Comparison of ENCODE assay signal across 9 cellular contexts in the genomic region with DNA sequence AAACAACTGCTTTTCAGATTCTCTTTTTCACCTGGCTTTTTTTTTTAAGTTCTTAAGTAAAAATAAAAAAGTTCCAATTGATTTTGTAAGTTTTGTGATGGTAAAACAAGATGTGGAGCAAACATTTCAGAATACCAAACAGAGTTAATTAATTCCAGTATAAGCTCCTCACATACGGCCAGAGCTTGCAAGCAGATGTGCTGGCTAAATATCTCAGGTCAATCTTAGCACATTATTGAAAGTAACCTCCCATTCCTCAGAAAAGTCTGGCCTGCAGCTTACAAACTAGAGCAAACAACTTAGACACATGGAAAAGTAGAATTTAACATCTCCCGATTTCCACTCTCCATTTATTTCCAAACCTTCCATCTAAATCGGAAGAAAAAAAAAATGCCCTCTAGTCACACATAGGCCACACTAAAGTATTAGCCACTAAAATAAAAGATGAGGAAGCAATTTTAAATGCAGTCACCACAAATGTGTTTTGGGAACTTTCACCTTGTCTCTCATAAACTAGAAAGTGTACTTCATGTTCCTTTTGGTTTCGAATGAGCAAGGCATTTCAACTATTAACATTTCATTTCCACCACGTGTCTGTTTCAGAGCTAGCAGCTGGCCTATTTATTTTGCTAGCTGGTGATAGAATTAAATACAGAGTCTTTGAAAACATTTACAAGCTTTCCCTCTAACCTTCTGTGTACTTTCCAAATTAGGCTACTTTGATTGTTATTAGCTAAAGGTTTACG.
DNase-seq lines count a peak whose midpoint lies in the region; ATAC-seq and TF ChIP-seq lines count a peak whose summit lies in the region.
"Had no signal": no experiment of that assay in that cellular context is flagged by ENCODE, and none has a peak within 500 bp of the region (broad histone marks: within the 10 kb centered on the region; RNA-seq: fewer than 3 reads in every experiment).

No MANE protein-coding gene starts in this region.

- H4K20me1 ChIP-seq in OCI-LY3 (ENCODE audit: insufficient read depth, low read length), result peaks cover 3% of the 10 kb centered on the region; the same call in 1 of the 2 replicates

- H3K36me3 Mint-ChIP-seq in activated naive CD4-positive, alpha-beta T cell treated with anti-CD3 and anti-CD28 coated beads for 36 hours (ENCODE audit: low read depth), result peaks cover 9% of the 10 kb centered on the region

- no peaks in the 10 kb centered on the region for H3K27me3 Mint-ChIP-seq in activated naive CD4-positive, alpha-beta T cell treated with anti-CD3 and anti-CD28 coated beads for 36 hours (ENCODE audit: low read depth)

- no peak overlapping the region for H3K4me3 Mint-ChIP-seq in activated naive CD4-positive, alpha-beta T cell treated with anti-CD3 and anti-CD28 coated beads for 36 hours

- DNase-seq in DMS 273 treated with DMSO at 0.1 percent for 48 hours (lab: John Stamatoyannopoulos, UW) (peak; percentile 27), posterior vena cava (ENCODE audit: low spot score) (no peak), DMS153 treated with DMSO at 0.1 percent for 48 hours (lab: John Stamatoyannopoulos, UW; ENCODE audit: unreplicated experiment) (no peak), EL (no peak)
- no peak for DNase-seq in activated naive CD4-positive, alpha-beta T cell treated with anti-CD3 and anti-CD28 coated beads for 36 hours
- DNase-seq: COR-L47 had no signal

- TF ChIP-seq CTCF in OCI-LY3 (IDR thresholded peaks at IDR 0.05; ENCODE audit: low read depth, low read length), result no peak

- H3K36me3 ChIP-seq in OCI-LY3 (replicated peaks; ENCODE audit: low read depth, low read length) (no peaks in the 10 kb centered on the region), muscle layer of colon (ENCODE audit: insufficient read depth, low read length) (no peaks in the 10 kb centered on the region)

- H3K27ac ChIP-seq in OCI-LY3 (ENCODE audit: low read length), result peak overlapping the region; percentile 73
- H3K27ac ChIP-seq in muscle layer of colon (ENCODE audit: low read depth, low read length), result peak overlapping the region; percentile 30

- peak overlapping the region; percentile 56 for H3K4me3 ChIP-seq in OCI-LY3 (ENCODE audit: low read length)
- no peak overlapping the region for H3K4me3 ChIP-seq in muscle layer of colon (ENCODE audit: low read depth in 1 of 2, low read length in 2 of 2)

- peak overlapping the region; percentile 83 for H3K4me2 ChIP-seq in OCI-LY3 (ENCODE audit: low read length)

- H3K27me3 ChIP-seq in OCI-LY3 (ENCODE audit: low read depth, low read length) (peaks cover 15% of the 10 kb centered on the region), muscle layer of colon (ENCODE audit: control insufficient read depth in 1 of 2, insufficient read depth in 2 of 2, low read length in 2 of 2) (no peaks in the 10 kb centered on the region)

- H3K9me3 Mint-ChIP-seq in activated naive CD4-positive, alpha-beta T cell treated with anti-CD3 and anti-CD28 coated beads for 36 hours, result no peaks in the 10 kb centered on the region

- H3K4me1 ChIP-seq in OCI-LY3 (ENCODE audit: low read length) (peaks cover 37% of the 10 kb centered on the region), muscle layer of colon (ENCODE audit: insufficient read depth, low read length) (peaks cover 17% of the 10 kb centered on the region)

- no peaks in the 10 kb centered on the region for H3K9me3 ChIP-seq in OCI-LY3 (ENCODE audit: insufficient read depth, low read length)
- no peaks in the 10 kb centered on the region for H3K9me3 ChIP-seq in muscle layer of colon (ENCODE audit: low read length)

- peak overlapping the region; percentile 18; the same call in 1 of the 2 replicates for H3K9ac ChIP-seq in OCI-LY3 (ENCODE audit: low read length)
- no peak overlapping the region for H3K9ac ChIP-seq in muscle layer of colon (ENCODE audit: low read length)

- intact Hi-C loops in posterior vena cava (cut with DNase I), result no loop called here
- intact Hi-C loops in activated naive CD4-positive, alpha-beta T cell treated with anti-CD3 and anti-CD28 coated beads for 36 hours (cut with micrococcal nuclease), result no loop called here

- H2AFZ ChIP-seq in OCI-LY3 (ENCODE audit: low read depth, low read length), result no peak overlapping the region

- H3K4me1 Mint-ChIP-seq in activated naive CD4-positive, alpha-beta T cell treated with anti-CD3 and anti-CD28 coated beads for 36 hours (ENCODE audit: low read depth), result peaks cover 10% of the 10 kb centered on the region

- ATAC-seq in GM21526 (IDR thresholded peaks at IDR 0.05; ENCODE audit: low FRiP score, unreplicated experiment), result peak; percentile 75

- no peak overlapping the region for H3K27ac Mint-ChIP-seq in activated naive CD4-positive, alpha-beta T cell treated with anti-CD3 and anti-CD28 coated beads for 36 hours

- no peaks in the 10 kb centered on the region for H3K79me2 ChIP-seq in OCI-LY3 (ENCODE audit: low read length)

- CTCF ChIA-PET in activated naive CD4-positive, alpha-beta T cell treated with anti-CD3 and anti-CD28 coated beads for 36 hours (lab: Charles Lee), result no interaction called here
